Comparison of ENCODE assay signal across 1 cellular context in the genomic region with DNA sequence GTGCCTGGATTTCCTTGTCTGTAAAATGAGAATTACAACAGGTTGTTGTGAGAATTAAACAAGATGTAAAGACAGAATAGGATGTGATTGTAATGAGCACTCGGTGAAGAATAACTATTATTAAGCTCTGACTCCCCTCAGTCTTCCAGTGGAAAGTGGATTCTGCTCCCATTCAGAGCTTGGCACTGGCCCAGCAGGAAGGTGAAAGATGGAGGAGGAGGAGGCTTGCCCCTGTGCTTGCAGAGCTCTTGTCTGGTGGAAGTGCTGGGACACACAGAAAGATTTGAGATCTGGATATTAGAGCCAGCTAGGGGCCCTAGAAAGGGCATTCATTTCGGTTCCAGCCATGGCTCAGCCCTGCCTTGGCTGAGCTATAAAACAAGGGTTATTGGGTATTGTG.
TF ChIP-seq lines count a peak whose summit lies in the region.

No MANE protein-coding gene starts in this region.

TF ChIP-seq in GM23338, 12 proteins besides CTCF, POLR2A, EP300 and RAD21 (continued from another document):
- TF ChIP-seq, protein P1, sequence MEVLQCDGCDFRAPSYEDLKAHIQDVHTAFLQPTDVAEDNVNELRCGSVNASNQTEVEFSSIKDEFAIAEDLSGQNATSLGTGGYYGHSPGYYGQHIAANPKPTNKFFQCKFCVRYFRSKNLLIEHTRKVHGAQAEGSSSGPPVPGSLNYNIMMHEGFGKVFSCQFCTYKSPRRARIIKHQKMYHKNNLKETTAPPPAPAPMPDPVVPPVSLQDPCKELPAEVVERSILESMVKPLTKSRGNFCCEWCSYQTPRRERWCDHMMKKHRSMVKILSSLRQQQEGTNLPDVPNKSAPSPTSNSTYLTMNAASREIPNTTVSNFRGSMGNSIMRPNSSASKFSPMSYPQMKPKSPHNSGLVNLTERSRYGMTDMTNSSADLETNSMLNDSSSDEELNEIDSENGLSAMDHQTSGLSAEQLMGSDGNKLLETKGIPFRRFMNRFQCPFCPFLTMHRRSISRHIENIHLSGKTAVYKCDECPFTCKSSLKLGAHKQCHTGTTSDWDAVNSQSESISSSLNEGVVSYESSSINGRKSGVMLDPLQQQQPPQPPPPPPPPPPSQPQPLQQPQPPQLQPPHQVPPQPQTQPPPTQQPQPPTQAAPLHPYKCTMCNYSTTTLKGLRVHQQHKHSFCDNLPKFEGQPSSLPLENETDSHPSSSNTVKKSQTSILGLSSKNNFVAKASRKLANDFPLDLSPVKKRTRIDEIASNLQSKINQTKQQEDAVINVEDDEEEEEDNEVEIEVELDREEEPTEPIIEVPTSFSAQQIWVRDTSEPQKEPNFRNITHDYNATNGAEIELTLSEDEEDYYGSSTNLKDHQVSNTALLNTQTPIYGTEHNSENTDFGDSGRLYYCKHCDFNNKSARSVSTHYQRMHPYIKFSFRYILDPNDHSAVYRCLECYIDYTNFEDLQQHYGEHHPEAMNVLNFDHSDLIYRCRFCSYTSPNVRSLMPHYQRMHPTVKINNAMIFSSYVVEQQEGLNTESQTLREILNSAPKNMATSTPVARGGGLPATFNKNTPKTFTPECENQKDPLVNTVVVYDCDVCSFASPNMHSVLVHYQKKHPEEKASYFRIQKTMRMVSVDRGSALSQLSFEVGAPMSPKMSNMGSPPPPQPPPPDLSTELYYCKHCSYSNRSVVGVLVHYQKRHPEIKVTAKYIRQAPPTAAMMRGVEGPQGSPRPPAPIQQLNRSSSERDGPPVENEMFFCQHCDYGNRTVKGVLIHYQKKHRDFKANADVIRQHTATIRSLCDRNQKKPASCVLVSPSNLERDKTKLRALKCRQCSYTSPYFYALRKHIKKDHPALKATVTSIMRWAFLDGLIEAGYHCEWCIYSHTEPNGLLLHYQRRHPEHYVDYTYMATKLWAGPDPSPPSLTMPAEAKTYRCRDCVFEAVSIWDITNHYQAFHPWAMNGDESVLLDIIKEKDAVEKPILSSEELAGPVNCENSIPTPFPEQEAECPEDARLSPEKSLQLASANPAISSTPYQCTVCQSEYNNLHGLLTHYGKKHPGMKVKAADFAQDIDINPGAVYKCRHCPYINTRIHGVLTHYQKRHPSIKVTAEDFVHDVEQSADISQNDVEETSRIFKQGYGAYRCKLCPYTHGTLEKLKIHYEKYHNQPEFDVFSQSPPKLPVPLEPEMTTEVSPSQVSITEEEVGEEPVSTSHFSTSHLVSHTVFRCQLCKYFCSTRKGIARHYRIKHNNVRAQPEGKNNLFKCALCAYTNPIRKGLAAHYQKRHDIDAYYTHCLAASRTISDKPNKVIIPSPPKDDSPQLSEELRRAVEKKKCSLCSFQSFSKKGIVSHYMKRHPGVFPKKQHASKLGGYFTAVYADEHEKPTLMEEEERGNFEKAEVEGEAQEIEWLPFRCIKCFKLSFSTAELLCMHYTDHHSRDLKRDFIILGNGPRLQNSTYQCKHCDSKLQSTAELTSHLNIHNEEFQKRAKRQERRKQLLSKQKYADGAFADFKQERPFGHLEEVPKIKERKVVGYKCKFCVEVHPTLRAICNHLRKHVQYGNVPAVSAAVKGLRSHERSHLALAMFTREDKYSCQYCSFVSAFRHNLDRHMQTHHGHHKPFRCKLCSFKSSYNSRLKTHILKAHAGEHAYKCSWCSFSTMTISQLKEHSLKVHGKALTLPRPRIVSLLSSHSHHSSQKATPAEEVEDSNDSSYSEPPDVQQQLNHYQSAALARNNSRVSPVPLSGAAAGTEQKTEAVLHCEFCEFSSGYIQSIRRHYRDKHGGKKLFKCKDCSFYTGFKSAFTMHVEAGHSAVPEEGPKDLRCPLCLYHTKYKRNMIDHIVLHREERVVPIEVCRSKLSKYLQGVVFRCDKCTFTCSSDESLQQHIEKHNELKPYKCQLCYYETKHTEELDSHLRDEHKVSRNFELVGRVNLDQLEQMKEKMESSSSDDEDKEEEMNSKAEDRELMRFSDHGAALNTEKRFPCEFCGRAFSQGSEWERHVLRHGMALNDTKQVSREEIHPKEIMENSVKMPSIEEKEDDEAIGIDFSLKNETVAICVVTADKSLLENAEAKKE (CRISPR knock-in tag; IDR thresholded peaks at IDR 0.05) = no peak
- TF ChIP-seq JUNB (IDR thresholded peaks at IDR 0.05; ENCODE audit: unreplicated experiment) (no peak), EZH2phosphoT487 (IDR thresholded peaks at IDR 0.05; ENCODE audit: unreplicated experiment) (no peak)
TF ChIP-seq in GM23338: peak in this region for 0.
